20 cellular contexts compared by ENCODE assay signal in the genomic region with DNA sequence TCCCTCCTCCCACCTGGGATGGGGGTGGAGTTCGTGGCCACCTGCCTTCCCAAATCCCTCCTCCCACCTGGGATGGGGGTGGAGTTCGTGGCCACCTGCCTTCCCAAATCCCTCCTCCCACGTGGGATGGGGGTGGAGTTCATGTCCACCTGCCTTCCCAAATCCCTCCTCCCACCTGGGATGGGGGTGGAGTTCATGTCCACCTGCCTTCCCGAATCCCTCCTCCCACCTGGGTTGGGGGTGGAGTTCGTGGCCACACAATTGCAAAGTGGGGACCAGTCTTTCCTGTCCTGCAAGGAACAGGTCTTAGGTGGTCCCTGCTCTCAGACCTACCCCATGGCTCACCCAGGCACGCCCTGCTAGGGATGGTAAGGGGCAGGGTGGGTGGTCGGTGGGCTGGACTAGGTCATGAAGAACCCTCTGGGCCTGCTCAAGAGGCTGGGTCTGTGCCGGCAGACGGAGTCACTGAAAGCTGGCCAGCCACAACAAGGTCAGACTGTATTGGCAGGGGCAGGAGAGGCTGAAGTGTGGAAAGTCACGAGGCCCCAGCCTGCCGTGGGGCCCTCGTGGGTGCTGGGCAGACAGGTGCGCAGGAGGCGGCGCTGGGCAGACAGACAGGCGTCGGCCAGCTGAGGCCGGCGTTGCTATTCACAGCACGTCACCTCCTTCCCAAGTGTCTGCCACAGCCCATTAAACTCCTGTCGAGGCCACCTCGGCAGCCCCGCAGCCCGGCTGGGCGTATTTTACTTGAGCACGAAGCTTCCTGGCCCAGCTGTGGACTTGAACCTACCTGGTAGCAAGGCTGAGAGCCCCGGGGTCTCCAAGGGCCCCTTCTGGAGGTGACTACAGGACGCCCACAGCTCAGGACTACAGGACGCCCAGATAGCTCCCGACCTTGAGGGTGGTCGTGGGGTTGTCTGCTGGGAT. TPM values are rescaled to one million over a fixed set of nuclear protein-coding genes. Genes with fewer than 3 reads are reported as not detected.
A peak's percentile ranks its signal among the peaks of the same experiment; 100 is the strongest.
DNase-seq lines count a peak whose midpoint lies in the region; ATAC-seq and TF ChIP-seq lines count a peak whose summit lies in the region.
"Had no signal": no experiment of that assay in that cellular context is flagged by ENCODE, and none has a peak within 500 bp of the region (broad histone marks: within the 10 kb centered on the region; RNA-seq: fewer than 3 reads in every experiment).

No MANE protein-coding gene starts in this region.

- no peak overlapping the region for H3K27ac ChIP-seq in WERI-Rb-1
- no peak overlapping the region for H3K27ac ChIP-seq in upper lobe of right lung
- H3K27ac ChIP-seq: neural progenitor cell, right atrium auricular region, tibial artery had no signal

- H3K9me3 ChIP-seq in WERI-Rb-1 (ENCODE audit: severe bottlenecking) = no peaks in the 10 kb centered on the region
- H3K9me3 ChIP-seq in upper lobe of right lung = no peaks in the 10 kb centered on the region
- H3K9me3 ChIP-seq: HAP-1, right atrium auricular region, tibial artery had no signal

- H3K36me3 ChIP-seq in WERI-Rb-1 (no peaks in the 10 kb centered on the region), upper lobe of right lung (no peaks in the 10 kb centered on the region)
- H3K36me3 ChIP-seq: HAP-1, neural progenitor cell, right atrium auricular region, tibial artery had no signal

- peak; percentile 42 for ATAC-seq in upper lobe of right lung
- ATAC-seq in HG02884 (IDR thresholded peaks at IDR 0.05; ENCODE audit: unreplicated experiment) = no peak
- no peak for ATAC-seq in HG03571 (IDR thresholded peaks at IDR 0.05; ENCODE audit: unreplicated experiment)

- H3K4me1 ChIP-seq in upper lobe of right lung = peaks cover 7% of the 10 kb centered on the region
- H3K4me1 ChIP-seq: HAP-1 had no signal

- no peaks in the 10 kb centered on the region for H3K27me3 ChIP-seq in WERI-Rb-1 (ENCODE audit: insufficient read depth, low read depth, severe bottlenecking)
- H3K27me3 ChIP-seq in upper lobe of right lung = peaks cover 30% of the 10 kb centered on the region

- TF ChIP-seq CTCF in WERI-Rb-1 (IDR thresholded peaks at IDR 0.05; ENCODE audit: low read depth, low read length) = no peak
- TF ChIP-seq CTCF in upper lobe of right lung (IDR thresholded peaks at IDR 0.05) = no peak

- DNase-seq in activated effector memory CD4-positive, alpha-beta T cell treated with anti-CD3 and anti-CD28 coated beads, Interleukin-2, amount 50 U/mL, for 16 hours = peak; percentile 57
- no peak for DNase-seq in activated effector memory CD4-positive, alpha-beta T cell treated with Interleukin-2 at 50 U/mL for 16 hours
- DNase-seq in WERI-Rb-1 (peak; percentile 3), medulla oblongata (ENCODE audit: extremely low spot score) (peak; percentile 32), upper lobe of right lung (peak; percentile 80), NCI-H1694 (lab: John Stamatoyannopoulos, UW) (no peak)
- DNase-seq: activated CD4-positive, alpha-beta T cell treated with anti-CD3 and anti-CD28 coated beads, Interleukin-2, amount 10 ng/mL, durations not matched to agents 24 days and 14 days; activated CD8-positive, alpha-beta memory T cell treated with anti-CD3 and anti-CD28 coated beads, Interleukin-2, amount 50 U/mL, for 4 hours; DND-41; effector memory CD4-positive, alpha-beta T cell; NCI-H1105; stimulated activated naive CD4-positive, alpha-beta T cell; SW 1271 had no signal

- H3K4me3 ChIP-seq in WERI-Rb-1 (ENCODE audit: low read depth, low read length) (no peak overlapping the region), upper lobe of right lung (no peak overlapping the region)
- H3K4me3 ChIP-seq: HAP-1, neural progenitor cell, right atrium auricular region, tibial artery had no signal

- intact Hi-C loops in upper lobe of right lung (cut with DNase I) = no loop called here

RNA-seq across cellular contexts. Expression of a gene that starts 4.1 kb away (rescaled TPM):
- 14.3 TPM for total RNA-seq in upper lobe of right lung
- total RNA-seq: A673 had no signal

Comparison
In these comparisons a context has a peak if more than half of its experiments do, and no peak if none do; other contexts are left out.
1. DNase-seq: peak in activated effector memory CD4-positive, alpha-beta T cell treated with anti-CD3 and anti-CD28 coated beads, Interleukin-2, amount 50 U/mL, for 16 hours (single experiment), WERI-Rb-1 (single experiment), medulla oblongata (single experiment) and upper lobe of right lung (single experiment); none in activated effector memory CD4-positive, alpha-beta T cell treated with Interleukin-2 at 50 U/mL for 16 hours (single experiment) and NCI-H1694 (single experiment).